ENCODE assay signal across 1 cellular context in genomic region chr5:607541-608285, GRCh38.
TF ChIP-seq lines count a peak whose summit lies in the region.

No MANE protein-coding gene starts in this region.

TF ChIP-seq in GM23338, 12 proteins besides CTCF, POLR2A, EP300 and RAD21 (continued from another document):
- TF ChIP-seq, protein P1, sequence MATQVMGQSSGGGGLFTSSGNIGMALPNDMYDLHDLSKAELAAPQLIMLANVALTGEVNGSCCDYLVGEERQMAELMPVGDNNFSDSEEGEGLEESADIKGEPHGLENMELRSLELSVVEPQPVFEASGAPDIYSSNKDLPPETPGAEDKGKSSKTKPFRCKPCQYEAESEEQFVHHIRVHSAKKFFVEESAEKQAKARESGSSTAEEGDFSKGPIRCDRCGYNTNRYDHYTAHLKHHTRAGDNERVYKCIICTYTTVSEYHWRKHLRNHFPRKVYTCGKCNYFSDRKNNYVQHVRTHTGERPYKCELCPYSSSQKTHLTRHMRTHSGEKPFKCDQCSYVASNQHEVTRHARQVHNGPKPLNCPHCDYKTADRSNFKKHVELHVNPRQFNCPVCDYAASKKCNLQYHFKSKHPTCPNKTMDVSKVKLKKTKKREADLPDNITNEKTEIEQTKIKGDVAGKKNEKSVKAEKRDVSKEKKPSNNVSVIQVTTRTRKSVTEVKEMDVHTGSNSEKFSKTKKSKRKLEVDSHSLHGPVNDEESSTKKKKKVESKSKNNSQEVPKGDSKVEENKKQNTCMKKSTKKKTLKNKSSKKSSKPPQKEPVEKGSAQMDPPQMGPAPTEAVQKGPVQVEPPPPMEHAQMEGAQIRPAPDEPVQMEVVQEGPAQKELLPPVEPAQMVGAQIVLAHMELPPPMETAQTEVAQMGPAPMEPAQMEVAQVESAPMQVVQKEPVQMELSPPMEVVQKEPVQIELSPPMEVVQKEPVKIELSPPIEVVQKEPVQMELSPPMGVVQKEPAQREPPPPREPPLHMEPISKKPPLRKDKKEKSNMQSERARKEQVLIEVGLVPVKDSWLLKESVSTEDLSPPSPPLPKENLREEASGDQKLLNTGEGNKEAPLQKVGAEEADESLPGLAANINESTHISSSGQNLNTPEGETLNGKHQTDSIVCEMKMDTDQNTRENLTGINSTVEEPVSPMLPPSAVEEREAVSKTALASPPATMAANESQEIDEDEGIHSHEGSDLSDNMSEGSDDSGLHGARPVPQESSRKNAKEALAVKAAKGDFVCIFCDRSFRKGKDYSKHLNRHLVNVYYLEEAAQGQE (IDR thresholded peaks at IDR 0.05; ENCODE audit: unreplicated experiment), result no peak
- TF ChIP-seq ZNF114 (CRISPR knock-in tag; IDR thresholded peaks at IDR 0.05), result no peak
- no peak for TF ChIP-seq EZH2phosphoT487 (IDR thresholded peaks at IDR 0.05; ENCODE audit: unreplicated experiment)
- TF ChIP-seq EZH2 (IDR thresholded peaks at IDR 0.05; ENCODE audit: low read depth, unreplicated experiment), result no peak
